7 cellular contexts compared by ENCODE assay signal in the genomic region with DNA sequence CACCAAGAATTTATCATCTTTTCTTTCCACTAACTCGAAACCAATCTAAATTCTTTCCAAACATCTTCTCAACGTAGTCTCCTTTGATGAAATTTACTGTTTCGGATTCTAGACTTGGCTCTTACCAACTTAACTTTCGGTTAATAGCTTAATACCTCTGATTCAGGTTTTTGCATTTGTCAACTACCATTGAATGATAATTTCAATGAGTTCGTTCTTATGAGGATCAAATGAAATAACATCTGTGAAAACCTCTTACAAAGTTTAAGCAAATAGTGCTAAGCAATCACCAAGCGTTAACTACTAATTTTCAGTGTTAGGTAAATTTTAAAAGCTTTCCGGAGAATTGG. TPM values are rescaled to one million over a fixed set of nuclear protein-coding genes. Genes with fewer than 3 reads are reported as not detected.
DNase-seq lines count a peak whose midpoint lies in the region; ATAC-seq, FAIRE-seq and TF ChIP-seq lines count a peak whose summit lies in the region.

No MANE protein-coding gene starts in this region.

- POLR2A ChIA-PET in T-cell (lab: Charles Lee), result interaction anchor here (0.6 to 0.8 kb wide), 4 partner anchors 10 to 62 kb away, joined by 3 to 4 read pairs (median 4); partner anchors contain the start of gene IFT172 (in 1 of the 2)

- no peaks in the 10 kb centered on the region for H3K27me3 ChIP-seq in H7 (ENCODE audit: control insufficient read depth, insufficient read depth, low read length)
- no peaks in the 10 kb centered on the region for H3K27me3 ChIP-seq in small intestine (ENCODE audit: control insufficient read depth in 2 of 2, insufficient read depth in 2 of 2, low read length in 2 of 2)

- H3K4me3 ChIP-seq in H7 (ENCODE audit: insufficient read depth, low read depth, low read length), result peak overlapping the region; percentile 100
- peak overlapping the region; percentile 78 to 99 for H3K4me3 ChIP-seq in small intestine (ENCODE audit: low read depth in 1 of 2, low read length in 2 of 2)

- H3K27ac Mint-ChIP-seq in T-cell, result peak overlapping the region; percentile 98
- peak overlapping the region; percentile 98 for H3K27ac Mint-ChIP-seq in glutamatergic neuron (ENCODE audit: unreplicated experiment)

- H3K27ac ChIP-seq in small intestine (ENCODE audit: low read depth in 1 of 2, low read length in 1 of 2), result peak overlapping the region; percentile 84 to 99

- DNase-seq in H7, result no peak
- DNase-seq in T-cell, result no peak
- no peak for DNase-seq in glutamatergic neuron
- DNase-seq in small intestine, result no peak
- DNase-seq in middle frontal gyrus (ENCODE audit: extremely low spot score, low spot score), result no peak
- no peak for DNase-seq in NCI-H524 (lab: John Stamatoyannopoulos, UW)
- DNase-seq in KG1 (lab: John Stamatoyannopoulos, UW), result no peak

- H3K4me1 Mint-ChIP-seq in T-cell, result peaks cover 36 to 39% (median 38%) of the 10 kb centered on the region in 3 donors
- peaks cover 19% of the 10 kb centered on the region for H3K4me1 Mint-ChIP-seq in glutamatergic neuron (ENCODE audit: low read depth, unreplicated experiment)

- no peaks in the 10 kb centered on the region for H3K27me3 Mint-ChIP-seq in T-cell
- peaks cover 3% of the 10 kb centered on the region for H3K27me3 Mint-ChIP-seq in glutamatergic neuron (ENCODE audit: unreplicated experiment)

- no peak for FAIRE-seq in small intestine (lab: Jason Lieb, UNC)

- H3K9me3 ChIP-seq in small intestine (ENCODE audit: control insufficient read depth, low read depth), result no peaks in the 10 kb centered on the region

- whole genome bisulfite sequencing in small intestine, 3 donors, result 14 to 27% (median 15%) methylated on average over 7 of the region's 7 CpGs

- H3K36me3 Mint-ChIP-seq in T-cell (peaks cover 4% of the 10 kb centered on the region), glutamatergic neuron (ENCODE audit: unreplicated experiment) (no peaks in the 10 kb centered on the region)

- CTCF ChIA-PET in T-cell (lab: Charles Lee), result no interaction called here

- no peak for ATAC-seq in T-cell (replicated peaks in 1 of 4)

- H3K4me3 Mint-ChIP-seq in T-cell, result peak overlapping the region; percentile 97 to 98 (median 98)
- peak overlapping the region; percentile 89 for H3K4me3 Mint-ChIP-seq in glutamatergic neuron (ENCODE audit: unreplicated experiment)

- peaks cover 1 to 9% of the 10 kb centered on the region in 2 donors for H3K4me1 ChIP-seq in small intestine (ENCODE audit: control insufficient read depth in 2 of 2, insufficient read depth in 1 of 2, low read depth in 1 of 2, low read length in 1 of 2)

- no peaks in the 10 kb centered on the region for H3K36me3 ChIP-seq in H7 (replicated peaks; ENCODE audit: control insufficient read depth, insufficient read depth, low read length)
- H3K36me3 ChIP-seq in small intestine (ENCODE audit: control insufficient read depth in 2 of 2, insufficient read depth in 2 of 2, low read length in 2 of 2), result no peaks in the 10 kb centered on the region

- TF ChIP-seq CTCF in glutamatergic neuron (IDR thresholded peaks at IDR 0.05; ENCODE audit: partially characterized antibody, unreplicated experiment), result no peak

- H3K9me3 Mint-ChIP-seq in T-cell (no peaks in the 10 kb centered on the region), glutamatergic neuron (ENCODE audit: unreplicated experiment) (peaks cover 12% of the 10 kb centered on the region)

RNA-seq across cellular contexts. Expression of gene NRBP1, which starts 0.6 kb away (rescaled TPM):
- total RNA-seq in H7 (2014; rRNA removed; shearing (Covaris generic)), result 150 and 162 TPM in 2 replicates
- total RNA-seq in T-cell (100 to 1,000 TPM in 4 of 5 donors, 10 to 100 TPM in 1; 99.1 to 187 (median 109) TPM), glutamatergic neuron (ENCODE audit: unreplicated experiment) (142 TPM)
- polyA plus RNA-seq in small intestine, result 10 to 100 TPM; 51.4 to 84.8 (median 83.9) TPM

RNA-seq across cellular contexts. Expression of gene KRTCAP3, which starts 14.3 kb away (rescaled TPM):
- 9.0 and 13.4 TPM in 2 replicates for total RNA-seq in H7 (2014; rRNA removed; shearing (Covaris generic))
- 10 to 100 TPM; 12.3 to 21.1 (median 19.7) TPM for total RNA-seq in T-cell
- total RNA-seq in glutamatergic neuron (ENCODE audit: unreplicated experiment), result 4.2 TPM
- polyA plus RNA-seq in small intestine, result 100 to 1,000 TPM in 1 of 3 donors, 10 to 100 TPM in 2; 57.0 to 127 (median 59.4) TPM

RNA-seq across cellular contexts. Expression of gene PPM1G, which starts 18.4 kb away (rescaled TPM):
- 151 and 164 TPM in 2 replicates for total RNA-seq in H7 (2014; rRNA removed; shearing (Covaris generic))
- 10 to 100 TPM; 40.9 to 65.9 (median 62.4) TPM for total RNA-seq in T-cell
- total RNA-seq in glutamatergic neuron (ENCODE audit: unreplicated experiment), result 84.9 TPM
- 10 to 100 TPM; 44.1 to 93.1 (median 45.4) TPM for polyA plus RNA-seq in small intestine

RNA-seq across cellular contexts. Expression of gene ZNF513, which starts 47.3 kb away (rescaled TPM):
- 11.8 and 19.2 TPM in 2 replicates for total RNA-seq in H7 (2014; rRNA removed; shearing (Covaris generic))
- 10 to 100 TPM; 20.6 to 27.0 (median 21.9) TPM for total RNA-seq in T-cell
- total RNA-seq in glutamatergic neuron (ENCODE audit: unreplicated experiment), result 30.2 TPM
- 10 to 100 TPM; 18.4 to 48.1 (median 37.0) TPM for polyA plus RNA-seq in small intestine

RNA-seq across cellular contexts. Expression of gene SNX17, which starts 57.4 kb away (rescaled TPM):
- total RNA-seq in H7 (2014; rRNA removed; shearing (Covaris generic)), result 110 and 129 TPM in 2 replicates
- total RNA-seq in T-cell (100 to 1,000 TPM in 3 of 5 donors, 10 to 100 TPM in 2; 77.9 to 130 (median 121) TPM), glutamatergic neuron (ENCODE audit: unreplicated experiment) (72.5 TPM)
- 10 to 100 TPM; 64.6 to 76.6 (median 74.8) TPM for polyA plus RNA-seq in small intestine
